4 cellular contexts compared by ENCODE assay signal in genomic region chr1:120654113-120654512, GRCh38.
A peak's percentile ranks its signal among the peaks of the same experiment; 100 is the strongest.
DNase-seq lines count a peak whose midpoint lies in the region; ATAC-seq, FAIRE-seq and TF ChIP-seq lines count a peak whose summit lies in the region.
"Not testable (repeated sequence)": the region's sequence is repeated elsewhere in the genome, so short reads cannot be mapped to it uniquely, and the experiment has no call there.

No MANE protein-coding gene starts in this region.

- not testable (repeated sequence) for H3K36me3 ChIP-seq in RWPE2 (ENCODE audit: low read depth); K562 (ENCODE audit: control insufficient read depth, insufficient read depth, low read length); heart left ventricle; parathyroid adenoma (ENCODE audit: control insufficient read depth, insufficient read depth, low read length)

- H3K79me2 ChIP-seq in K562 (ENCODE audit: control insufficient read depth, insufficient read depth, low read length); parathyroid adenoma: not testable (repeated sequence)

- BruUV-seq in K562 (replicated peaks; lab: Mats Ljungman, UMichigan) = not testable (repeated sequence)

- H3K9me1 ChIP-seq in K562 (ENCODE audit: control insufficient read depth, insufficient read depth, low read length) = not testable (repeated sequence)

- TF ChIP-seq EP300 in K562 (IDR thresholded peaks at IDR 0.05; ENCODE audit: low read length) = not testable (repeated sequence)

- WGBS in K562 (ENCODE audit: insufficient coverage, low coverage, missing lambda C conversion rate) = no CpG with 5 or more reads among the region's 6 CpGs
- 16 to 23% methylated on average over 1 of the region's 6 CpGs; no CpG with 5 or more reads in 2 of the 4 donors for WGBS in heart left ventricle, 4 donors

- H4K20me1 ChIP-seq in K562 (replicated peaks; ENCODE audit: control insufficient read depth, insufficient read depth, low read length) = not testable (repeated sequence)

- not testable (repeated sequence) for TF ChIP-seq CTCF in RWPE2 (IDR thresholded peaks at IDR 0.05; ENCODE audit: poor library complexity, severe bottlenecking); K562 (IDR thresholded peaks at IDR 0.05 in 2 of 3, conservative IDR thresholded peaks at IDR 0.05 in 1 of 3; ENCODE audit: insufficient read depth in 2 of 3, low read depth in 1 of 3, low read length in 3 of 3); heart left ventricle (IDR thresholded peaks at IDR 0.05); parathyroid adenoma (IDR thresholded peaks at IDR 0.05)

- POLR2A ChIA-PET in K562 (lab: Yijun Ruan, JAX) = not testable (repeated sequence)

- not testable (repeated sequence) for H3K27ac ChIP-seq in RWPE2 (ENCODE audit: poor library complexity, severe bottlenecking); K562 (ENCODE audit: extremely low read depth, low read depth, low read length); heart left ventricle
- peak overlapping the region; percentile 51 for H3K27ac ChIP-seq in parathyroid adenoma

- H3K27me3 ChIP-seq in RWPE2 (ENCODE audit: insufficient read depth, poor library complexity, severe bottlenecking); K562 (ENCODE audit: control insufficient read depth in 2 of 2, insufficient read depth in 2 of 2, low read length in 2 of 2); heart left ventricle; parathyroid adenoma (ENCODE audit: control insufficient read depth, insufficient read depth, low read length): not testable (repeated sequence)

- FAIRE-seq in K562 (lab: Jason Lieb, UNC) = not testable (repeated sequence)

- ATAC-seq in RWPE2 (ENCODE audit: low read depth) (peak; percentile 83), K562 (peak; percentile 19; the same call in 2 of the 3 replicates), heart left ventricle (peak in 3 of 4 donors; percentile 32 to 58 (median 42))

- CTCF ChIA-PET in K562 (lab: Yijun Ruan, JAX; ENCODE audit: low intra/inter-chr PET ratio) = not testable (repeated sequence)

- not testable (repeated sequence) for TF ChIP-seq POLR2A in K562 (conservative IDR thresholded peaks at IDR 0.05); heart left ventricle (IDR thresholded peaks at IDR 0.05)

- not testable (repeated sequence) for H3K4me1 ChIP-seq in RWPE2 (ENCODE audit: insufficient read depth, poor library complexity, severe bottlenecking); K562 (replicated peaks in 1 of 2; ENCODE audit: control insufficient read depth in 2 of 2, insufficient read depth in 2 of 2, low read length in 2 of 2); heart left ventricle; parathyroid adenoma

- H3K9ac ChIP-seq in K562 (ENCODE audit: insufficient read depth in 1 of 2, low read depth in 2 of 2, low read length in 2 of 2); parathyroid adenoma: not testable (repeated sequence)

- H2AFZ ChIP-seq in K562 (ENCODE audit: low read depth, low read length); parathyroid adenoma: not testable (repeated sequence)

- in situ Hi-C loops in K562 (cut with MboI) = not testable (repeated sequence)

- TF ChIP-seq RAD21 in K562 (CRISPR knock-in tag; conservative IDR thresholded peaks at IDR 0.05 in 1 of 2, IDR thresholded peaks at IDR 0.05 in 1 of 2) = not testable (repeated sequence)

- intact Hi-C loops in K562 (cut with micrococcal nuclease); heart left ventricle (cut with DNase I): not testable (repeated sequence)

- not testable (repeated sequence) for H3K9me3 ChIP-seq in RWPE2 (ENCODE audit: severe bottlenecking); K562 (replicated peaks; ENCODE audit: control insufficient read depth, insufficient read depth, low read depth, low read length); heart left ventricle; parathyroid adenoma (ENCODE audit: control insufficient read depth, low read length)

- not testable (repeated sequence) for H3K4me3 ChIP-seq in RWPE2 (ENCODE audit: severe bottlenecking); K562; heart left ventricle; parathyroid adenoma (ENCODE audit: low read depth, low read length)

- not testable (repeated sequence) for DNase-seq in RWPE2 (ENCODE audit: low spot score); K562 (ENCODE audit: extremely low read depth in 1 of 4, low spot score in 3 of 4); heart left ventricle

- H3K4me2 ChIP-seq in K562 (ENCODE audit: insufficient read depth, low read length); parathyroid adenoma (ENCODE audit: low read length): not testable (repeated sequence)

Comparison
In these comparisons a context has a peak if more than half of its experiments do, and no peak if none do; other contexts are left out.
1. ATAC-seq: peak in every context shown above with its lines; median percentile 83 in RWPE2; 42 in heart left ventricle; 19 in K562.